In the genomic region with DNA sequence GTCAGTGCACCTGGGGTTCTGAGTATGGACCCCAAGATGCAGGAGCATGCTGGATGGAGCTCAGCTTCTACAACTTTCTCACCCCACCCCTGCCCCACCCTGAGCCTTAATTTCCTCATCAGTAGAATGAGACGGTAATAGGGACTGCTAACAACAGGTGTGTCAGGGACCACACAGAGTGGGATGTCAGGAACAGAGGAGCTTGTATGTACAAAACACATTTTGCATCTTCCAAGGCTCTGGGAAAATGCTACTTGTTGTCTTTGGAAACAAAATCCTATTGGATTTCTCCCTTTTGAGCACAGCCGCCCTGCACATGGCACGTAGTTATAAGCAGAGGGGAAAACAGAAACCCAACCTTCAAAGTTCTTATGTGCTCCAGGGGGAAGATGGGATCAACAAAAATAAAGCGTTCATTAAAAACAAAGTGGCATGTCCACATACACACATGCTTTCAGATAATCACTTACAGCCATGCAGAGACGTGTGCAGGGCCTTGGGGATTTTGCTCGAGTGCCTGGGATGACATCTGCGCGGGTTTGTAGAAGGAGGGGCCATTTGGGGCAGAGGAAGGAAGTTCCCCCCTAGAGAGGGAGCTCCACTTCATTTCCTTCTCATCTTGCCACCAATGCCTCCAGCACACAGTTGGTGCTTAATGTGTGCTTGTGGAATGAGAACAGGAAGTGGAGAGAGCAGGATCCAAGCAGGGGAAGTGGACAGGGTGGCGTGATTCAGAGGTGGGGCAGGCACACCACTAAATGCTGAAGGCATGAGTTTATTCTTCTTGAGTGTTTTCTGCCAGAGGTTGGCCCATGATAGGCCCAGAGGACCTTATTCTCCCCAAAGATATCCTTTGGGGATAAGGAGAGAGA, we compare ENCODE assay signal across 13 cellular contexts.
"Had no signal": no experiment of that assay in that cellular context is flagged by ENCODE, and none has a peak within 500 bp of the region (broad histone marks: within the 10 kb centered on the region; RNA-seq: fewer than 3 reads in every experiment).

No MANE protein-coding gene starts in this region.

- ATAC-seq: gastroesophageal sphincter; naive thymus-derived CD8-positive, alpha-beta T cell; stimulated activated naive B cell treated with anti-CD40 and anti-IgM and Interleukin-4, amounts not matched to agents 10 μg/mL and 1 μg/mL and 100 μg/mL, for 72 hours had no signal

- H3K36me3 Mint-ChIP-seq: naive thymus-derived CD8-positive, alpha-beta T cell; stimulated activated naive B cell treated with anti-CD40 and anti-IgM and Interleukin-4, amounts not matched to agents 10 μg/mL and 1 μg/mL and 100 μg/mL, for 72 hours had no signal

- H3K36me3 ChIP-seq: ascending aorta, gastroesophageal sphincter, neutrophil, thyroid gland had no signal

- H3K9me3 Mint-ChIP-seq: activated CD4-positive, alpha-beta T cell treated with anti-CD3 and anti-CD28 coated beads, Interleukin-2, amount 10 ng/mL, durations not matched to agents 7 days and 5 days; endodermal cell had no signal

- H3K27ac ChIP-seq: ascending aorta, gastroesophageal sphincter, neutrophil, thyroid gland had no signal

- H3K27me3 Mint-ChIP-seq: activated CD4-positive, alpha-beta T cell treated with anti-CD3 and anti-CD28 coated beads, Interleukin-2, amount 10 ng/mL, durations not matched to agents 7 days and 5 days had no signal

- H3K4me3 Mint-ChIP-seq: activated CD4-positive, alpha-beta T cell treated with anti-CD3 and anti-CD28 coated beads, Interleukin-2, amount 10 ng/mL, durations not matched to agents 7 days and 5 days; endodermal cell; naive thymus-derived CD8-positive, alpha-beta T cell; stimulated activated naive B cell treated with anti-CD40 and anti-IgM and Interleukin-4, amounts not matched to agents 10 μg/mL and 1 μg/mL and 100 μg/mL, for 72 hours had no signal

- DNase-seq: activated CD4-positive, alpha-beta T cell treated with anti-CD3 and anti-CD28 coated beads, Interleukin-2, amount 10 ng/mL, durations not matched to agents 7 days and 5 days; activated CD8-positive, alpha-beta memory T cell treated with anti-CD3 and anti-CD28 coated beads, Interleukin-2, amount 50 U/mL, for 48 hours; activated naive CD4-positive, alpha-beta T cell treated with Interleukin-2 at 50 U/mL for 16 hours; endodermal cell; mammary epithelial cell; naive thymus-derived CD8-positive, alpha-beta T cell; stimulated activated CD4-positive, alpha-beta T cell treated with anti-CD3 and anti-CD28 coated beads, Interleukin-2, amount 100 ng/mL, for 48 hours; stimulated activated naive B cell treated with anti-CD40 and anti-IgM and Interleukin-4, amounts not matched to agents 10 μg/mL and 1 μg/mL and 100 μg/mL, for 72 hours; thyroid gland had no signal

- H3K4me3 ChIP-seq: ascending aorta, gastroesophageal sphincter, thyroid gland had no signal

- FAIRE-seq: bronchial epithelial cell had no signal

- H3K27me3 ChIP-seq: ascending aorta, thyroid gland had no signal

- H3K9me3 ChIP-seq: ascending aorta, gastroesophageal sphincter, neutrophil, thyroid gland had no signal

- H3K27ac Mint-ChIP-seq: activated CD4-positive, alpha-beta T cell treated with anti-CD3 and anti-CD28 coated beads, Interleukin-2, amount 10 ng/mL, durations not matched to agents 7 days and 5 days; endodermal cell; stimulated activated naive B cell treated with anti-CD40 and anti-IgM and Interleukin-4, amounts not matched to agents 10 μg/mL and 1 μg/mL and 100 μg/mL, for 72 hours had no signal
